In the genomic region with DNA sequence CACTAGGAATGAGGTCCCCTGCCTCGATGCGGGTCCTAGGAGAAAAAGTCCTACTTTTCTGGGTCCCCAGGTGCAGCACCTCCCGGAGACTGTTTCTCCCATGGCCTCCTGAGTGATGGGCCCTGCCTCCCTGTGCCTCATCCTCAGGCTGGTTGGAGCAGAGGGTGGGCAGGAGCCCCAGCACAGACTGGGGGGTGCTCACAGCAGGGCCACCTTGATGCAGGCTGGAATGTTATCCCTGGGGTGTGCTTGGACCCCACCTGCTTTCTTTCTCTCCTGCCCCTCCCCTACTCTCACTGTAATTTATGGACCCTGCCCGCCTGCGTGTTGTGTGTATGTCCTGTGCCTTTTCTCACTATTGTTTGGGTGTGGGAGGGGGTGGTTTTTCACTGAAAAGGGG, we compare ENCODE assay signal across 24 cellular contexts. TPM values are rescaled to one million over a fixed set of nuclear protein-coding genes. Genes with fewer than 3 reads are reported as not detected.
"Had no signal": no experiment of that assay in that cellular context is flagged by ENCODE, and none has a peak within 500 bp of the region (broad histone marks: within the 10 kb centered on the region; RNA-seq: fewer than 3 reads in every experiment).

No MANE protein-coding gene starts in this region.

- H3K4me3 Mint-ChIP-seq: activated CD8-positive, alpha-beta T cell treated with anti-CD3 and anti-CD28 coated beads for 36 hours; activated T-cell treated with anti-CD3 and anti-CD28 coated beads, Interleukin-2, amount 50 U/mL, for 4 hours; naive B cell; neural progenitor cell had no signal

- ATAC-seq: activated CD8-positive, alpha-beta T cell treated with anti-CD3 and anti-CD28 coated beads for 36 hours; activated T-cell treated with anti-CD3 and anti-CD28 coated beads, Interleukin-2, amount 50 U/mL, for 4 hours; body of pancreas; left lobe of liver had no signal

- H2AFZ ChIP-seq: hepatocyte, neural progenitor cell had no signal

- DNase-seq: activated CD4-positive, alpha-beta T cell treated with anti-CD3 and anti-CD28 coated beads for 1 hour; activated CD8-positive, alpha-beta T cell treated with anti-CD3 and anti-CD28 coated beads for 36 hours; activated gamma-delta T cell; activated T-cell treated with anti-CD3 and anti-CD28 coated beads, Interleukin-2, amount 50 U/mL, for 4 hours; amygdala; body of pancreas; central memory CD4-positive, alpha-beta T cell; colonic mucosa; esophagus squamous epithelium; islet precursor cell; naive B cell; stimulated activated CD4-positive, alpha-beta T cell treated with anti-CD3 and anti-CD28 coated beads, Interleukin-12 subunit alpha, Interleukin-12 subunit beta, amount 100 ng/mL, for 4 hours; stimulated activated CD4-positive, alpha-beta T cell treated with anti-CD3 and anti-CD28 coated beads, Interleukin-2, amount 100 ng/mL, for 24 hours; T1000; thyroid gland had no signal

- H3K4me3 ChIP-seq: body of pancreas, colonic mucosa, esophagus squamous epithelium, hepatocyte, neural progenitor cell, thyroid gland had no signal

- H3K9me3 Mint-ChIP-seq: activated CD8-positive, alpha-beta T cell treated with anti-CD3 and anti-CD28 coated beads for 36 hours; activated naive CD4-positive, alpha-beta T cell treated with anti-CD3 and anti-CD28 coated beads, Interleukin-2, amount 50 U/mL, for 72 hours; activated T-cell treated with anti-CD3 and anti-CD28 coated beads, Interleukin-2, amount 50 U/mL, for 4 hours; naive B cell had no signal

- H3K27ac ChIP-seq: body of pancreas, colonic mucosa, esophagus squamous epithelium, hepatocyte, neural progenitor cell, thyroid gland had no signal

- H3K9ac ChIP-seq: neural progenitor cell had no signal

- H3K27ac Mint-ChIP-seq: neural progenitor cell had no signal

- H3K4me2 ChIP-seq: hepatocyte, neural progenitor cell had no signal

- H3K36me3 ChIP-seq: colonic mucosa, neural progenitor cell had no signal

- H3K9me3 ChIP-seq: body of pancreas, colonic mucosa, esophagus squamous epithelium, thyroid gland had no signal

- H3K36me3 Mint-ChIP-seq: activated naive CD4-positive, alpha-beta T cell treated with anti-CD3 and anti-CD28 coated beads, Interleukin-2, amount 50 U/mL, for 72 hours had no signal

RNA-seq across cellular contexts. Expression of a gene that starts 8.1 kb away (rescaled TPM):
- total RNA-seq: body of pancreas, colonic mucosa, esophagus squamous epithelium, fibroblast of villous mesenchyme, glomerular endothelial cell, hepatocyte, left lobe of liver, lung microvascular endothelial cell, osteocyte, thyroid gland, urinary bladder had no signal
- polyA plus RNA-seq: urinary bladder had no signal

RNA-seq across cellular contexts. Expression of a gene that starts 19.8 kb away (rescaled TPM):
- total RNA-seq: body of pancreas, glomerular endothelial cell, lung microvascular endothelial cell, thyroid gland had no signal

RNA-seq across cellular contexts. Expression of a gene that starts 40.1 kb away (rescaled TPM):
- total RNA-seq: body of pancreas, left lobe of liver had no signal
